In the genomic region with DNA sequence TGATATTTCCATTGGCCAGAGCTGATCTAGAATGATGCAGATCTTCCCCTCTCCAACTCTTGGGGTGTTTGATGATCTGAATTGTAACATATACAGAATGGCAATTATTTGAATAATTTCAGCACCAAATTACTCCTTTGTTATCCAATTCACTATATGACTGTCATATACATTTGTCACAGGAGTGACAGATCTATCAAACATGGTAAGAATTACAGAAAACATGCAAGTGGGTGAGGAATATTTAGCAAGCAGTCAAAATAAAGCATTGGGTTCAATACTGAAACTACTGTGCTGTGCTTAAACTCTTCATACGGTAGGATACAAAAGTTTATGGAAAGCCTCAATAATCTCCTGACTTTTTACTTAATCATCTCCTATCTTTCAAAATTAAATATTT, we compare ENCODE assay signal across 37 cellular contexts. TPM values are rescaled to one million over a fixed set of nuclear protein-coding genes. Genes with fewer than 3 reads are reported as not detected.
"Had no signal": no experiment of that assay in that cellular context is flagged by ENCODE, and none has a peak within 500 bp of the region (broad histone marks: within the 10 kb centered on the region; RNA-seq: fewer than 3 reads in every experiment).

No MANE protein-coding gene starts in this region.

- H3K27ac Mint-ChIP-seq: activated B cell treated with CpG ODN at 0.5 μM for 24 hours; activated CD4-positive, alpha-beta memory T cell treated with anti-CD3 and anti-CD28 coated beads for 36 hours; activated CD4-positive, alpha-beta T cell treated with anti-CD3 and anti-CD28 coated beads, Interleukin-2, amount 10 ng/mL, durations not matched to agents 24 days and 14 days; activated CD8-positive, alpha-beta memory T cell treated with anti-CD3 and anti-CD28 coated beads, Interleukin-2, amount 10 ng/mL, durations not matched to agents 7 days and 5 days; activated CD8-positive, alpha-beta T cell treated with anti-CD3 and anti-CD28 coated beads, Interleukin-2, amount 10 ng/mL, durations not matched to agents 7 days and 5 days; activated naive CD4-positive, alpha-beta T cell treated with anti-CD3 and anti-CD28 coated beads, Interleukin-2, amount 10 ng/mL, durations not matched to agents 7 days and 5 days; activated naive CD4-positive, alpha-beta T cell treated with anti-CD3 and anti-CD28 coated beads, Interleukin-2, amount 50 U/mL, for 24 hours; activated naive CD8-positive, alpha-beta T cell; activated naive CD8-positive, alpha-beta T cell treated with anti-CD3 and anti-CD28 coated beads, Interleukin-2, amount 10 ng/mL, durations not matched to agents 7 days and 5 days; activated naive CD8-positive, alpha-beta T cell treated with anti-CD3 and anti-CD28 coated beads, Interleukin-2, amount 50 U/mL, for 24 hours; activated T-cell treated with anti-CD3 and anti-CD28 coated beads, Interleukin-2, amount 50 U/mL, for 24 hours; activated T-helper 2 cell treated with anti-CD3 and anti-CD28 coated beads, Interferon-gamma antibody, Interleukin-2, Interleukin-4, amounts not matched to agents 10 μg/mL and 5 μg/mL and 100 μg/mL, durations not matched to agents 14 hours and 24 hours and 36 hours; T-helper 2 cell treated with Interferon-gamma antibody and Interleukin-4, amounts not matched to agents 5 μg/mL and 100 μg/mL, for 36 hours had no signal

- H3K4me1 Mint-ChIP-seq: activated B cell treated with CpG ODN at 0.5 μM for 24 hours; activated CD4-positive, alpha-beta T cell treated with anti-CD3 and anti-CD28 coated beads, Interleukin-2, amount 10 ng/mL, durations not matched to agents 24 days and 14 days; activated CD8-positive, alpha-beta memory T cell treated with anti-CD3 and anti-CD28 coated beads, Interleukin-2, amount 10 ng/mL, durations not matched to agents 7 days and 5 days; activated naive CD4-positive, alpha-beta T cell treated with anti-CD3 and anti-CD28 coated beads, Interleukin-2, amount 10 ng/mL, durations not matched to agents 7 days and 5 days; activated naive CD4-positive, alpha-beta T cell treated with anti-CD3 and anti-CD28 coated beads, Interleukin-2, amount 50 U/mL, for 24 hours; activated naive CD8-positive, alpha-beta T cell treated with anti-CD3 and anti-CD28 coated beads, Interleukin-2, amount 10 ng/mL, durations not matched to agents 7 days and 5 days; activated naive CD8-positive, alpha-beta T cell treated with anti-CD3 and anti-CD28 coated beads, Interleukin-2, amount 50 U/mL, for 24 hours; central memory CD8-positive, alpha-beta T cell had no signal

- H3K4me3 ChIP-seq: ascending aorta, cardiac muscle cell had no signal

- H3K27ac ChIP-seq: ascending aorta, cardiac muscle cell, VCaP had no signal

- FAIRE-seq: bronchial epithelial cell, TTC549 had no signal

- H3K27me3 Mint-ChIP-seq: activated B cell treated with CpG ODN at 0.5 μM for 24 hours; activated CD4-positive, alpha-beta memory T cell treated with anti-CD3 and anti-CD28 coated beads for 36 hours; activated CD4-positive, alpha-beta T cell treated with anti-CD3 and anti-CD28 coated beads, Interleukin-2, amount 10 ng/mL, durations not matched to agents 24 days and 14 days; activated CD8-positive, alpha-beta memory T cell treated with anti-CD3 and anti-CD28 coated beads, Interleukin-2, amount 10 ng/mL, durations not matched to agents 7 days and 5 days; activated naive CD4-positive, alpha-beta T cell treated with anti-CD3 and anti-CD28 coated beads, Interleukin-2, amount 10 ng/mL, durations not matched to agents 7 days and 5 days; activated naive CD8-positive, alpha-beta T cell; activated naive CD8-positive, alpha-beta T cell treated with anti-CD3 and anti-CD28 coated beads, Interleukin-2, amount 10 ng/mL, durations not matched to agents 7 days and 5 days; activated T-cell treated with anti-CD3 and anti-CD28 coated beads, Interleukin-2, amount 50 U/mL, for 24 hours; brain; central memory CD8-positive, alpha-beta T cell had no signal

- H3K36me3 Mint-ChIP-seq: activated CD4-positive, alpha-beta memory T cell treated with anti-CD3 and anti-CD28 coated beads for 36 hours; activated CD8-positive, alpha-beta memory T cell treated with anti-CD3 and anti-CD28 coated beads, Interleukin-2, amount 10 ng/mL, durations not matched to agents 7 days and 5 days; activated naive CD4-positive, alpha-beta T cell treated with anti-CD3 and anti-CD28 coated beads, Interleukin-2, amount 10 ng/mL, durations not matched to agents 7 days and 5 days; activated naive CD4-positive, alpha-beta T cell treated with anti-CD3 and anti-CD28 coated beads, Interleukin-2, amount 50 U/mL, for 24 hours; activated naive CD8-positive, alpha-beta T cell; activated naive CD8-positive, alpha-beta T cell treated with anti-CD3 and anti-CD28 coated beads, Interleukin-2, amount 10 ng/mL, durations not matched to agents 7 days and 5 days; brain had no signal

- H3K9me3 Mint-ChIP-seq: activated CD4-positive, alpha-beta T cell treated with anti-CD3 and anti-CD28 coated beads, Interleukin-2, amount 10 ng/mL, durations not matched to agents 24 days and 14 days; activated naive CD8-positive, alpha-beta T cell treated with anti-CD3 and anti-CD28 coated beads, Interleukin-2, amount 10 ng/mL, durations not matched to agents 7 days and 5 days; activated T-helper 2 cell treated with anti-CD3 and anti-CD28 coated beads, Interferon-gamma antibody, Interleukin-2, Interleukin-4, amounts not matched to agents 10 μg/mL and 5 μg/mL and 100 μg/mL, durations not matched to agents 14 hours and 24 hours and 36 hours had no signal

- DNase-seq: activated B cell treated with CpG ODN at 0.5 μM for 24 hours; activated CD4-positive, alpha-beta memory T cell treated with anti-CD3 and anti-CD28 coated beads for 36 hours; activated CD4-positive, alpha-beta T cell treated with anti-CD3 and anti-CD28 coated beads for 4 hours; activated CD4-positive, alpha-beta T cell treated with anti-CD3 and anti-CD28 coated beads, Interleukin-2, amount 10 ng/mL, durations not matched to agents 24 days and 14 days; activated CD4-positive, alpha-beta T cell treated with anti-CD3 and anti-CD28 coated beads, Interleukin-2, amount 50 U/mL, for 1 hour; activated CD4-positive, alpha-beta T cell treated with anti-CD3 and anti-CD28 coated beads, Interleukin-2, amount 50 U/mL, for 4 hours; activated CD4-positive, CD25-positive, alpha-beta regulatory T cell treated with anti-CD3 and anti-CD28 coated beads, Interleukin-2, amount 50 U/mL, for 72 hours; activated CD8-positive, alpha-beta memory T cell treated with anti-CD3 and anti-CD28 coated beads for 24 hours; activated CD8-positive, alpha-beta memory T cell treated with anti-CD3 and anti-CD28 coated beads, Interleukin-2, amount 10 ng/mL, durations not matched to agents 7 days and 5 days; activated CD8-positive, alpha-beta memory T cell treated with anti-CD3 and anti-CD28 coated beads, Interleukin-2, amount 50 U/mL, for 48 hours; activated CD8-positive, alpha-beta T cell treated with anti-CD3 and anti-CD28 coated beads, Interleukin-2, amount 10 ng/mL, durations not matched to agents 7 days and 5 days; activated effector memory CD4-positive, alpha-beta T cell treated with Interleukin-2 at 50 U/mL for 16 hours; activated gamma-delta T cell; activated naive CD4-positive, alpha-beta T cell treated with anti-CD3 and anti-CD28 coated beads, Interleukin-2, amount 10 ng/mL, durations not matched to agents 7 days and 5 days; activated naive CD4-positive, alpha-beta T cell treated with Interleukin-2 at 50 U/mL for 16 hours; activated naive CD8-positive, alpha-beta T cell treated with anti-CD3 and anti-CD28 coated beads, Interleukin-2, amount 10 ng/mL, durations not matched to agents 7 days and 5 days; activated naive CD8-positive, alpha-beta T cell treated with anti-CD3 and anti-CD28 coated beads, Interleukin-2, amount 50 U/mL, for 24 hours; activated T-cell treated with anti-CD3 and anti-CD28 coated beads, Interleukin-2, amount 50 U/mL, for 24 hours; activated T-cell treated with anti-CD3 and anti-CD28 coated beads, Interleukin-2, amount 50 U/mL, for 48 hours; amygdala; anterior cingulate cortex; caudate nucleus; cerebellar nuclear complex; T-helper 2 cell; T-helper 9 cell had no signal

- H3K27me3 ChIP-seq: ascending aorta, cardiac muscle cell had no signal

- H3K36me3 ChIP-seq: ascending aorta, cardiac muscle cell had no signal

- H3K4me3 Mint-ChIP-seq: activated B cell treated with CpG ODN at 0.5 μM for 24 hours; activated CD4-positive, alpha-beta memory T cell treated with anti-CD3 and anti-CD28 coated beads for 36 hours; activated CD4-positive, alpha-beta T cell treated with anti-CD3 and anti-CD28 coated beads, Interleukin-2, amount 10 ng/mL, durations not matched to agents 24 days and 14 days; activated CD8-positive, alpha-beta memory T cell treated with anti-CD3 and anti-CD28 coated beads, Interleukin-2, amount 10 ng/mL, durations not matched to agents 7 days and 5 days; activated CD8-positive, alpha-beta T cell treated with anti-CD3 and anti-CD28 coated beads, Interleukin-2, amount 10 ng/mL, durations not matched to agents 7 days and 5 days; activated naive CD4-positive, alpha-beta T cell treated with anti-CD3 and anti-CD28 coated beads, Interleukin-2, amount 10 ng/mL, durations not matched to agents 7 days and 5 days; activated naive CD4-positive, alpha-beta T cell treated with anti-CD3 and anti-CD28 coated beads, Interleukin-2, amount 50 U/mL, for 24 hours; activated naive CD8-positive, alpha-beta T cell; activated naive CD8-positive, alpha-beta T cell treated with anti-CD3 and anti-CD28 coated beads, Interleukin-2, amount 10 ng/mL, durations not matched to agents 7 days and 5 days; activated naive CD8-positive, alpha-beta T cell treated with anti-CD3 and anti-CD28 coated beads, Interleukin-2, amount 50 U/mL, for 24 hours; activated T-cell treated with anti-CD3 and anti-CD28 coated beads, Interleukin-2, amount 50 U/mL, for 24 hours; central memory CD8-positive, alpha-beta T cell; T-helper 2 cell treated with Interferon-gamma antibody and Interleukin-4, amounts not matched to agents 5 μg/mL and 100 μg/mL, for 36 hours had no signal

- H3K9me3 ChIP-seq: ascending aorta had no signal

RNA-seq across cellular contexts. Expression of a gene that starts 8.8 kb away (rescaled TPM):
- total RNA-seq: activated B cell treated with CpG ODN at 0.5 μM for 24 hours; activated CD4-positive, alpha-beta memory T cell treated with anti-CD3 and anti-CD28 coated beads for 36 hours; activated CD4-positive, alpha-beta T cell treated with anti-CD3 and anti-CD28 coated beads, Interleukin-2, amount 10 ng/mL, durations not matched to agents 24 days and 14 days; activated CD8-positive, alpha-beta memory T cell treated with anti-CD3 and anti-CD28 coated beads, Interleukin-2, amount 10 ng/mL, durations not matched to agents 7 days and 5 days; activated CD8-positive, alpha-beta T cell treated with anti-CD3 and anti-CD28 coated beads, Interleukin-2, amount 10 ng/mL, durations not matched to agents 7 days and 5 days; activated naive CD8-positive, alpha-beta T cell treated with anti-CD3 and anti-CD28 coated beads, Interleukin-2, amount 10 ng/mL, durations not matched to agents 7 days and 5 days; activated T-helper 2 cell treated with anti-CD3 and anti-CD28 coated beads, Interferon-gamma antibody, Interleukin-2, Interleukin-4, amounts not matched to agents 10 μg/mL and 5 μg/mL and 100 μg/mL, durations not matched to agents 14 hours and 24 hours and 36 hours; T-helper 1 cell treated with Interleukin-12 subunit alpha and Interleukin-12 subunit beta and Interleukin-4 antibody, amounts not matched to agents 30 ng/mL and 1 ng/mL, for 36 hours had no signal
